8 cellular contexts compared by ENCODE assay signal in genomic region chr15:56733131-56734012, GRCh38. TPM values are rescaled to one million over a fixed set of nuclear protein-coding genes. Genes with fewer than 3 reads are reported as not detected.
DNase-seq lines count a peak whose midpoint lies in the region; ATAC-seq, FAIRE-seq and TF ChIP-seq lines count a peak whose summit lies in the region.

Gene ZNF280D, minus strand, starts transcription at chr15:56733509. Its CDS starts 26,400 bp downstream, at chr15:56707109.

- no peak for FAIRE-seq in HepG2 (lab: Jason Lieb, UNC)

- peak within 1 kb of the TSS; percentile 93 for H3K4me3 Mint-ChIP-seq in activated CD4-positive, alpha-beta T cell treated with anti-CD3 and anti-CD28 coated beads, Interleukin-2, amount 10 ng/mL, durations not matched to agents 7 days and 5 days

- H3K79me2 ChIP-seq in HepG2 (ENCODE audit: insufficient read depth, low read length) = peaks cover 13% of the 10 kb centered on the region

- H3K27ac ChIP-seq in coronary artery (peak within 1 kb of the TSS; percentile 96 to 98), HepG2 (ENCODE audit: extremely low read length, insufficient read depth, low read length) (peak within 1 kb of the TSS; percentile 88)

- peaks cover 36% of the 10 kb centered on the region for H3K4me1 Mint-ChIP-seq in activated CD4-positive, alpha-beta T cell treated with anti-CD3 and anti-CD28 coated beads, Interleukin-2, amount 10 ng/mL, durations not matched to agents 7 days and 5 days

- TF ChIP-seq POLR2A in GM19099 (IDR thresholded peaks at IDR 0.05; ENCODE audit: extremely low read depth, insufficient read length, low read depth) (peak; percentile 71), HepG2 (IDR thresholded peaks at IDR 0.05; ENCODE audit: insufficient read depth in 1 of 2, low read depth in 2 of 2, low read length in 2 of 2) (peak; percentile 20 to 61; a peak in 3 of 4 replicates)

- TSS peak; percentile 75 for BruUV-seq in HepG2 (replicated peaks; lab: Mats Ljungman, UMichigan)

- TF ChIP-seq CTCF in AG10803 (conservative IDR thresholded peaks at IDR 0.05; ENCODE audit: low read length) (no peak), coronary artery (IDR thresholded peaks at IDR 0.05) (no peak), HepG2 (CRISPR knock-in tag; IDR thresholded peaks at IDR 0.05) (no peak)

- H3K4me2 ChIP-seq in HepG2 (ENCODE audit: low read depth, low read length) = peak within 1 kb of the TSS; percentile 98

- H4K20me1 ChIP-seq in HepG2 (ENCODE audit: insufficient read depth, low read length) = no peaks in the 10 kb centered on the region

- no peaks in the 10 kb centered on the region; a peak in 1 of 5 replicates for H3K27me3 ChIP-seq in HepG2 (ENCODE audit: control insufficient read depth in 1 of 2, insufficient read depth in 2 of 2, low read length in 2 of 2)

- 35% methylated on average over 49 of the region's 101 CpGs for WGBS in HepG2 (ENCODE audit: low lambda C conversion rate)

- peaks cover 7% of the 10 kb centered on the region for H3K27me3 Mint-ChIP-seq in activated CD4-positive, alpha-beta T cell treated with anti-CD3 and anti-CD28 coated beads, Interleukin-2, amount 10 ng/mL, durations not matched to agents 7 days and 5 days

- ATAC-seq in HG03432 (IDR thresholded peaks at IDR 0.05; ENCODE audit: unreplicated experiment) (peak; percentile 84), HepG2 (peak; percentile 94)

- peaks cover 6% of the 10 kb centered on the region for H3K9me3 Mint-ChIP-seq in activated CD4-positive, alpha-beta T cell treated with anti-CD3 and anti-CD28 coated beads, Interleukin-2, amount 10 ng/mL, durations not matched to agents 7 days and 5 days

- peak within 1 kb of the TSS; percentile 96 for H3K9ac ChIP-seq in HepG2 (ENCODE audit: insufficient read depth, low read depth, low read length)

- H3K9me3 ChIP-seq in HepG2 (ENCODE audit: low read length) = peaks cover 7% of the 10 kb centered on the region; the same call in 1 of the 2 replicates

- peaks cover 60% of the 10 kb centered on the region for H3K4me1 ChIP-seq in HepG2 (ENCODE audit: insufficient read depth, low read length)

- H3K4me3 ChIP-seq in AG10803 (ENCODE audit: low read length) = peak within 1 kb of the TSS; percentile 71
- peak within 1 kb of the TSS; percentile 85 for H3K4me3 ChIP-seq in coronary artery
- H3K4me3 ChIP-seq in HepG2 (replicated peaks in 1 of 3; ENCODE audit: insufficient read depth in 1 of 3, low read depth in 2 of 3, low read length in 3 of 3) = peak within 1 kb of the TSS; percentile 65 to 84 (median 78)

- DNase-seq in AG10803 (ENCODE audit: low read depth) (peak; percentile 92), NCI-H510A (lab: John Stamatoyannopoulos, UW) (peak; percentile 79), coronary artery (ENCODE audit: low spot score) (peak; percentile 92), HepG2 (ENCODE audit: low spot score) (peak; percentile 57)
- peak; percentile 85 for DNase-seq in activated CD4-positive, alpha-beta T cell treated with anti-CD3 and anti-CD28 coated beads, Interleukin-2, amount 10 ng/mL, durations not matched to agents 7 days and 5 days
- DNase-seq in stimulated activated CD4-positive, alpha-beta T cell treated with anti-CD3 and anti-CD28 coated beads, Interleukin-4, amount 100 ng/mL, for 1 hour = peak; percentile 81

- peak within 1 kb of the TSS; percentile 93 for H2AFZ ChIP-seq in HepG2 (ENCODE audit: low read length)

- CTCF ChIA-PET in activated CD4-positive, alpha-beta T cell treated with anti-CD3 and anti-CD28 coated beads, Interleukin-2, amount 10 ng/mL, durations not matched to agents 7 days and 5 days (lab: Charles Lee) = interaction anchor here (0.7 to 1.9 kb wide), 4 partner anchors 11 to 358 kb away, joined by 3 to 5 read pairs (median 4); no protein-coding TSS in a partner anchor
- CTCF ChIA-PET in HepG2 (lab: Yijun Ruan, JAX; ENCODE audit: low intra/inter-chr PET ratio, low total read pairs) = no interaction called here

- peak; percentile 22; the same call in 1 of the 2 replicates for TF ChIP-seq RAD21 in HepG2 (CRISPR knock-in tag; IDR thresholded peaks at IDR 0.05)

- in situ Hi-C loops in HepG2 (cut with HindIII; ENCODE audit: extremely low pct_ligation_motif_present, low pct_unique_long_range_greater_than_20kb) = no loop called here

- no peaks in the 10 kb centered on the region for H3K36me3 ChIP-seq in HepG2 (replicated peaks in 1 of 2; ENCODE audit: control insufficient read depth in 1 of 2, insufficient read depth in 2 of 2, low read length in 2 of 2)

- H3K27ac Mint-ChIP-seq in activated CD4-positive, alpha-beta T cell treated with anti-CD3 and anti-CD28 coated beads, Interleukin-2, amount 10 ng/mL, durations not matched to agents 7 days and 5 days = peak within 1 kb of the TSS; percentile 95

- TF ChIP-seq EP300 in HepG2 (IDR thresholded peaks at IDR 0.05; ENCODE audit: low read depth in 2 of 2, low read length in 2 of 2) = no peak
- 0 out of 2 replicates have a peak, but pooled peaks have one; percentile 43 for TF ChIP-seq EP300 in HepG2 (CRISPR knock-in tag; IDR thresholded peaks at IDR 0.05; ENCODE audit: borderline replicate concordance)

- H3K36me3 Mint-ChIP-seq in activated CD4-positive, alpha-beta T cell treated with anti-CD3 and anti-CD28 coated beads, Interleukin-2, amount 10 ng/mL, durations not matched to agents 7 days and 5 days (ENCODE audit: low read depth) = peaks cover 21% of the 10 kb centered on the region

- intact Hi-C loops in HepG2 (cut with micrococcal nuclease; ENCODE audit: unreplicated experiment) = loop anchor here (10.0 kb wide), 1 partner anchor 239 kb away; no protein-coding TSS in a partner anchor

- POLR2A ChIA-PET in activated CD4-positive, alpha-beta T cell treated with anti-CD3 and anti-CD28 coated beads, Interleukin-2, amount 10 ng/mL, durations not matched to agents 7 days and 5 days (lab: Charles Lee) = interaction anchor here (0.9 kb wide), 1 partner anchor 32 kb away, joined by 6 read pairs; no protein-coding TSS in a partner anchor
- POLR2A ChIA-PET in HepG2 (lab: Yijun Ruan, JAX) = interaction anchor here (1.0 kb wide), 2 partner anchors 39 to 73 kb away, joined by 3 to 4 read pairs; no protein-coding TSS in a partner anchor

TF ChIP-seq in HepG2, 621 proteins besides CTCF, POLR2A, EP300 and RAD21 (continues in another document):
- TF ChIP-seq MYC (CRISPR knock-in tag; IDR thresholded peaks at IDR 0.05; ENCODE audit: borderline replicate concordance) (peak; percentile 58; the same call in 1 of the 2 replicates), THAP7 (CRISPR knock-in tag; IDR thresholded peaks at IDR 0.05) (peak; percentile 39; the same call in 1 of the 2 replicates), KDM1A (CRISPR knock-in tag; IDR thresholded peaks at IDR 0.05) (no peak), ZBTB1 (CRISPR knock-in tag; IDR thresholded peaks at IDR 0.05; ENCODE audit: borderline replicate concordance) (no peak), ELF1 (CRISPR knock-in tag; IDR thresholded peaks at IDR 0.05) (no peak), ZSCAN31 (CRISPR knock-in tag; IDR thresholded peaks at IDR 0.05; ENCODE audit: low read depth) (peak; percentile 60; the same call in 1 of the 2 replicates)

RNA-seq across cellular contexts. Expression of gene ZNF280D, which starts in this region (rescaled TPM):
- total RNA-seq in activated CD4-positive, alpha-beta T cell treated with anti-CD3 and anti-CD28 coated beads, Interleukin-2, amount 10 ng/mL, durations not matched to agents 7 days and 5 days = 10 to 100 TPM; 22.9 to 26.9 TPM
- 11.9 and 13.1 TPM in 2 replicates for total RNA-seq in HepG2 (2016; rRNA removed; fragmentation: Illumina TruSeq; extraction: Trizol)
- total RNA-seq in HepG2 (2016; cell fraction: cytosol; rRNA removed; fragmentation: Illumina TruSeq; extraction: Trizol; ENCODE audit: low read depth) = 5.4 and 7.1 TPM in 2 replicates
- total RNA-seq in HepG2 (2016; cell fraction: insoluble cytoplasmic fraction; rRNA removed; fragmentation: Illumina TruSeq; extraction: Trizol) = 11.5 and 15.5 TPM in 2 replicates
- total RNA-seq in HepG2 (2016; cell fraction: membrane; rRNA removed; fragmentation: Illumina TruSeq; extraction: Trizol) = 9.9 and 10.1 TPM in 2 replicates
- 24.9 and 26.5 TPM in 2 replicates for total RNA-seq in HepG2 (2016; cell fraction: nucleus; rRNA removed; fragmentation: Illumina TruSeq; extraction: Trizol)
- 5.4 and 7.1 TPM in 2 replicates for polyA plus RNA-seq in HepG2 (2011; rRNA removed)
- polyA plus RNA-seq in HepG2 (2011; cell fraction: cytosol; rRNA removed) = 2.2 and 3.9 TPM in 2 replicates
- polyA plus RNA-seq in HepG2 (2011; cell fraction: nucleus; rRNA removed) = 6.2 and 6.6 TPM in 2 replicates
- polyA plus RNA-seq in HepG2 (2012) = 8.9 and 11.0 TPM in 2 replicates
- 3.4 and 6.5 TPM in 2 replicates for polyA plus RNA-seq in HepG2 (2016; cell fraction: cytosol; fragmentation: Illumina TruSeq; extraction: Trizol; ENCODE audit: low read depth)
- polyA plus RNA-seq in HepG2 (2016; cell fraction: insoluble cytoplasmic fraction; fragmentation: Illumina TruSeq; extraction: Trizol; ENCODE audit: low read depth) = 11.9 and 12.1 TPM in 2 replicates
- 6.9 and 8.3 TPM in 2 replicates for polyA plus RNA-seq in HepG2 (2016; cell fraction: membrane; fragmentation: Illumina TruSeq; extraction: Trizol; ENCODE audit: low read depth)
- 19.8 and 24.6 TPM in 2 replicates for polyA plus RNA-seq in HepG2 (2016; cell fraction: nucleus; fragmentation: Illumina TruSeq; extraction: Trizol; ENCODE audit: insufficient read depth, low read depth)
- polyA minus RNA-seq in HepG2 (2011; rRNA and poly(A)+ RNA removed; ENCODE audit: low replicate concordance) = 4.1 and 5.7 TPM in 2 replicates
- 4.0 and 5.2 TPM in 2 replicates for polyA minus RNA-seq in HepG2 (2011; cell fraction: cytosol; rRNA and poly(A)+ RNA removed)
- polyA minus RNA-seq in HepG2 (2011; cell fraction: nucleus; rRNA and poly(A)+ RNA removed) = 40.4 and 43.9 TPM in 2 replicates

Comparison
In these comparisons a context has a peak if more than half of its experiments do, and no peak if none do; other contexts are left out.
1. Peak in every context shown above with its lines: DNase-seq, ATAC-seq, H3K4me3 ChIP-seq and H3K27ac ChIP-seq.